1 cellular context compared by ENCODE assay signal in the genomic region with DNA sequence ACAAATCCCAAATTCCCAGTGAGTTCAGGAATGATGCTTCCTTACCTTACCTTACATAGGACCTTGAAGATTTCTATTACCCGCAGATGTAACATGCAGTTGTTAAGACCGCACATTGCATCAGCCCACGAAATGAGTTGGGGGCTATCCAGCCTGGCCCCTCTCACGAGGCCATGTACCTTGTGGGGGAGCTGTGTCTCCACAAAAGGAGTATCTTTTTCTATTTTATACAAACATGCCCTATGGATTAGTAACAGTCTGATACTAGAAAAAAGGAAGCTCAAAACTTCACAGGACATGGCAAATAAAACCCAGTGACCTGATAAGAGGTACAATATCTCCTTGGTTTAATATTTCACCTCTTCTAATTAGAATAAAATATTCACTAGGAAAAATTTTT.
TF ChIP-seq lines count a peak whose summit lies in the region.

No MANE protein-coding gene starts in this region.

TF ChIP-seq in GM23338, 12 proteins besides CTCF, POLR2A, EP300 and RAD21 (continued from another document):
- TF ChIP-seq JUNB (IDR thresholded peaks at IDR 0.05; ENCODE audit: unreplicated experiment) (no peak), ZNF114 (CRISPR knock-in tag; IDR thresholded peaks at IDR 0.05) (no peak), ZNF331 (CRISPR knock-in tag; IDR thresholded peaks at IDR 0.05; ENCODE audit: low read depth) (no peak), CREB1 (CRISPR knock-in tag; IDR thresholded peaks at IDR 0.05; ENCODE audit: low read depth) (no peak), EZH2phosphoT487 (IDR thresholded peaks at IDR 0.05; ENCODE audit: unreplicated experiment) (no peak), EZH2 (IDR thresholded peaks at IDR 0.05; ENCODE audit: low read depth, unreplicated experiment) (no peak), STAT1 (IDR thresholded peaks at IDR 0.05; ENCODE audit: unreplicated experiment) (no peak)
- TF ChIP-seq, protein P1, sequence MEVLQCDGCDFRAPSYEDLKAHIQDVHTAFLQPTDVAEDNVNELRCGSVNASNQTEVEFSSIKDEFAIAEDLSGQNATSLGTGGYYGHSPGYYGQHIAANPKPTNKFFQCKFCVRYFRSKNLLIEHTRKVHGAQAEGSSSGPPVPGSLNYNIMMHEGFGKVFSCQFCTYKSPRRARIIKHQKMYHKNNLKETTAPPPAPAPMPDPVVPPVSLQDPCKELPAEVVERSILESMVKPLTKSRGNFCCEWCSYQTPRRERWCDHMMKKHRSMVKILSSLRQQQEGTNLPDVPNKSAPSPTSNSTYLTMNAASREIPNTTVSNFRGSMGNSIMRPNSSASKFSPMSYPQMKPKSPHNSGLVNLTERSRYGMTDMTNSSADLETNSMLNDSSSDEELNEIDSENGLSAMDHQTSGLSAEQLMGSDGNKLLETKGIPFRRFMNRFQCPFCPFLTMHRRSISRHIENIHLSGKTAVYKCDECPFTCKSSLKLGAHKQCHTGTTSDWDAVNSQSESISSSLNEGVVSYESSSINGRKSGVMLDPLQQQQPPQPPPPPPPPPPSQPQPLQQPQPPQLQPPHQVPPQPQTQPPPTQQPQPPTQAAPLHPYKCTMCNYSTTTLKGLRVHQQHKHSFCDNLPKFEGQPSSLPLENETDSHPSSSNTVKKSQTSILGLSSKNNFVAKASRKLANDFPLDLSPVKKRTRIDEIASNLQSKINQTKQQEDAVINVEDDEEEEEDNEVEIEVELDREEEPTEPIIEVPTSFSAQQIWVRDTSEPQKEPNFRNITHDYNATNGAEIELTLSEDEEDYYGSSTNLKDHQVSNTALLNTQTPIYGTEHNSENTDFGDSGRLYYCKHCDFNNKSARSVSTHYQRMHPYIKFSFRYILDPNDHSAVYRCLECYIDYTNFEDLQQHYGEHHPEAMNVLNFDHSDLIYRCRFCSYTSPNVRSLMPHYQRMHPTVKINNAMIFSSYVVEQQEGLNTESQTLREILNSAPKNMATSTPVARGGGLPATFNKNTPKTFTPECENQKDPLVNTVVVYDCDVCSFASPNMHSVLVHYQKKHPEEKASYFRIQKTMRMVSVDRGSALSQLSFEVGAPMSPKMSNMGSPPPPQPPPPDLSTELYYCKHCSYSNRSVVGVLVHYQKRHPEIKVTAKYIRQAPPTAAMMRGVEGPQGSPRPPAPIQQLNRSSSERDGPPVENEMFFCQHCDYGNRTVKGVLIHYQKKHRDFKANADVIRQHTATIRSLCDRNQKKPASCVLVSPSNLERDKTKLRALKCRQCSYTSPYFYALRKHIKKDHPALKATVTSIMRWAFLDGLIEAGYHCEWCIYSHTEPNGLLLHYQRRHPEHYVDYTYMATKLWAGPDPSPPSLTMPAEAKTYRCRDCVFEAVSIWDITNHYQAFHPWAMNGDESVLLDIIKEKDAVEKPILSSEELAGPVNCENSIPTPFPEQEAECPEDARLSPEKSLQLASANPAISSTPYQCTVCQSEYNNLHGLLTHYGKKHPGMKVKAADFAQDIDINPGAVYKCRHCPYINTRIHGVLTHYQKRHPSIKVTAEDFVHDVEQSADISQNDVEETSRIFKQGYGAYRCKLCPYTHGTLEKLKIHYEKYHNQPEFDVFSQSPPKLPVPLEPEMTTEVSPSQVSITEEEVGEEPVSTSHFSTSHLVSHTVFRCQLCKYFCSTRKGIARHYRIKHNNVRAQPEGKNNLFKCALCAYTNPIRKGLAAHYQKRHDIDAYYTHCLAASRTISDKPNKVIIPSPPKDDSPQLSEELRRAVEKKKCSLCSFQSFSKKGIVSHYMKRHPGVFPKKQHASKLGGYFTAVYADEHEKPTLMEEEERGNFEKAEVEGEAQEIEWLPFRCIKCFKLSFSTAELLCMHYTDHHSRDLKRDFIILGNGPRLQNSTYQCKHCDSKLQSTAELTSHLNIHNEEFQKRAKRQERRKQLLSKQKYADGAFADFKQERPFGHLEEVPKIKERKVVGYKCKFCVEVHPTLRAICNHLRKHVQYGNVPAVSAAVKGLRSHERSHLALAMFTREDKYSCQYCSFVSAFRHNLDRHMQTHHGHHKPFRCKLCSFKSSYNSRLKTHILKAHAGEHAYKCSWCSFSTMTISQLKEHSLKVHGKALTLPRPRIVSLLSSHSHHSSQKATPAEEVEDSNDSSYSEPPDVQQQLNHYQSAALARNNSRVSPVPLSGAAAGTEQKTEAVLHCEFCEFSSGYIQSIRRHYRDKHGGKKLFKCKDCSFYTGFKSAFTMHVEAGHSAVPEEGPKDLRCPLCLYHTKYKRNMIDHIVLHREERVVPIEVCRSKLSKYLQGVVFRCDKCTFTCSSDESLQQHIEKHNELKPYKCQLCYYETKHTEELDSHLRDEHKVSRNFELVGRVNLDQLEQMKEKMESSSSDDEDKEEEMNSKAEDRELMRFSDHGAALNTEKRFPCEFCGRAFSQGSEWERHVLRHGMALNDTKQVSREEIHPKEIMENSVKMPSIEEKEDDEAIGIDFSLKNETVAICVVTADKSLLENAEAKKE (CRISPR knock-in tag; IDR thresholded peaks at IDR 0.05) = no peak
- TF ChIP-seq, protein P2, sequence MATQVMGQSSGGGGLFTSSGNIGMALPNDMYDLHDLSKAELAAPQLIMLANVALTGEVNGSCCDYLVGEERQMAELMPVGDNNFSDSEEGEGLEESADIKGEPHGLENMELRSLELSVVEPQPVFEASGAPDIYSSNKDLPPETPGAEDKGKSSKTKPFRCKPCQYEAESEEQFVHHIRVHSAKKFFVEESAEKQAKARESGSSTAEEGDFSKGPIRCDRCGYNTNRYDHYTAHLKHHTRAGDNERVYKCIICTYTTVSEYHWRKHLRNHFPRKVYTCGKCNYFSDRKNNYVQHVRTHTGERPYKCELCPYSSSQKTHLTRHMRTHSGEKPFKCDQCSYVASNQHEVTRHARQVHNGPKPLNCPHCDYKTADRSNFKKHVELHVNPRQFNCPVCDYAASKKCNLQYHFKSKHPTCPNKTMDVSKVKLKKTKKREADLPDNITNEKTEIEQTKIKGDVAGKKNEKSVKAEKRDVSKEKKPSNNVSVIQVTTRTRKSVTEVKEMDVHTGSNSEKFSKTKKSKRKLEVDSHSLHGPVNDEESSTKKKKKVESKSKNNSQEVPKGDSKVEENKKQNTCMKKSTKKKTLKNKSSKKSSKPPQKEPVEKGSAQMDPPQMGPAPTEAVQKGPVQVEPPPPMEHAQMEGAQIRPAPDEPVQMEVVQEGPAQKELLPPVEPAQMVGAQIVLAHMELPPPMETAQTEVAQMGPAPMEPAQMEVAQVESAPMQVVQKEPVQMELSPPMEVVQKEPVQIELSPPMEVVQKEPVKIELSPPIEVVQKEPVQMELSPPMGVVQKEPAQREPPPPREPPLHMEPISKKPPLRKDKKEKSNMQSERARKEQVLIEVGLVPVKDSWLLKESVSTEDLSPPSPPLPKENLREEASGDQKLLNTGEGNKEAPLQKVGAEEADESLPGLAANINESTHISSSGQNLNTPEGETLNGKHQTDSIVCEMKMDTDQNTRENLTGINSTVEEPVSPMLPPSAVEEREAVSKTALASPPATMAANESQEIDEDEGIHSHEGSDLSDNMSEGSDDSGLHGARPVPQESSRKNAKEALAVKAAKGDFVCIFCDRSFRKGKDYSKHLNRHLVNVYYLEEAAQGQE (IDR thresholded peaks at IDR 0.05; ENCODE audit: unreplicated experiment) = no peak
- TF ChIP-seq, protein P3, sequence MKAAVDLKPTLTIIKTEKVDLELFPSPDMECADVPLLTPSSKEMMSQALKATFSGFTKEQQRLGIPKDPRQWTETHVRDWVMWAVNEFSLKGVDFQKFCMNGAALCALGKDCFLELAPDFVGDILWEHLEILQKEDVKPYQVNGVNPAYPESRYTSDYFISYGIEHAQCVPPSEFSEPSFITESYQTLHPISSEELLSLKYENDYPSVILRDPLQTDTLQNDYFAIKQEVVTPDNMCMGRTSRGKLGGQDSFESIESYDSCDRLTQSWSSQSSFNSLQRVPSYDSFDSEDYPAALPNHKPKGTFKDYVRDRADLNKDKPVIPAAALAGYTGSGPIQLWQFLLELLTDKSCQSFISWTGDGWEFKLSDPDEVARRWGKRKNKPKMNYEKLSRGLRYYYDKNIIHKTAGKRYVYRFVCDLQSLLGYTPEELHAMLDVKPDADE (IDR thresholded peaks at IDR 0.05) = no peak
TF ChIP-seq in GM23338: peak in this region for 0.
